Comparison of ENCODE assay signal across 8 cellular contexts in genomic region chr15:41490355-41490754, GRCh38. TPM values are rescaled to one million over a fixed set of nuclear protein-coding genes. Genes with fewer than 3 reads are reported as not detected.
DNase-seq lines count a peak whose midpoint lies in the region; ATAC-seq and TF ChIP-seq lines count a peak whose summit lies in the region.

No MANE protein-coding gene starts in this region.

- H3K4me1 Mint-ChIP-seq in HFFc6 (ENCODE audit: low read depth), result peaks cover 37% of the 10 kb centered on the region
- peaks cover 38% of the 10 kb centered on the region for H3K4me1 Mint-ChIP-seq in T-helper 1 cell treated with Interleukin-12 subunit alpha and Interleukin-12 subunit beta and Interleukin-4 antibody, amounts not matched to agents 30 μg/mL and 1 μg/mL, for 36 hours (ENCODE audit: low read depth)

- ATAC-seq in GM21619 (IDR thresholded peaks at IDR 0.05; ENCODE audit: unreplicated experiment), result no peak
- no peak for ATAC-seq in GM19328 (IDR thresholded peaks at IDR 0.05; ENCODE audit: unreplicated experiment)

- DNase-seq in DMS 273 treated with DMSO at 0.1 percent for 48 hours (lab: John Stamatoyannopoulos, UW), result peak; percentile 41
- peak; percentile 93 for DNase-seq in HFFc6
- peak; percentile 98 for DNase-seq in iris pigment epithelial cell (ENCODE audit: low read depth)
- DNase-seq in GM19240 (ENCODE audit: insufficient read length, low spot score), result no peak
- DNase-seq in posterior vena cava (ENCODE audit: low spot score), result no peak

- peak overlapping the region; percentile 44 for H3K27ac Mint-ChIP-seq in HFFc6
- peak overlapping the region; percentile 67 for H3K27ac Mint-ChIP-seq in T-helper 1 cell treated with Interleukin-12 subunit alpha and Interleukin-12 subunit beta and Interleukin-4 antibody, amounts not matched to agents 30 μg/mL and 1 μg/mL, for 36 hours

- H3K36me3 Mint-ChIP-seq in HFFc6 (ENCODE audit: low read depth), result peaks cover 5% of the 10 kb centered on the region
- peaks cover 9% of the 10 kb centered on the region for H3K36me3 Mint-ChIP-seq in T-helper 1 cell treated with Interleukin-12 subunit alpha and Interleukin-12 subunit beta and Interleukin-4 antibody, amounts not matched to agents 30 μg/mL and 1 μg/mL, for 36 hours (ENCODE audit: low read depth)

- peak overlapping the region; percentile 6; the same call in 1 of the 2 replicates for H3K4me3 Mint-ChIP-seq in HFFc6
- peak overlapping the region; percentile 15 for H3K4me3 Mint-ChIP-seq in T-helper 1 cell treated with Interleukin-12 subunit alpha and Interleukin-12 subunit beta and Interleukin-4 antibody, amounts not matched to agents 30 μg/mL and 1 μg/mL, for 36 hours

- TF ChIP-seq CTCF in HFFc6 (IDR thresholded peaks at IDR 0.05), result no peak

- no peaks in the 10 kb centered on the region for H3K9me3 Mint-ChIP-seq in HFFc6
- no peaks in the 10 kb centered on the region for H3K9me3 Mint-ChIP-seq in T-helper 1 cell treated with Interleukin-12 subunit alpha and Interleukin-12 subunit beta and Interleukin-4 antibody, amounts not matched to agents 30 μg/mL and 1 μg/mL, for 36 hours

- H3K27me3 Mint-ChIP-seq in HFFc6 (ENCODE audit: insufficient read depth), result peaks cover 9% of the 10 kb centered on the region
- peaks cover 16% of the 10 kb centered on the region for H3K27me3 Mint-ChIP-seq in T-helper 1 cell treated with Interleukin-12 subunit alpha and Interleukin-12 subunit beta and Interleukin-4 antibody, amounts not matched to agents 30 μg/mL and 1 μg/mL, for 36 hours (ENCODE audit: low read depth)

- intact Hi-C loops in posterior vena cava (cut with DNase I), result no loop called here

RNA-seq across cellular contexts. Expression of gene ITPKA, which starts 3.3 kb away (rescaled TPM):
- total RNA-seq in HFFc6 (2021; fragmentation: NEBNext Ultra II Directional; extraction: Animal tissue kit (Norgen Biotek cat#: 25700)), result 1 to 10 TPM; 1.2 to 2.4 (median 2.3) TPM
- under 1 TPM; 0.28 to 0.33 TPM for total RNA-seq in posterior vena cava

RNA-seq across cellular contexts. Expression of gene LTK, which starts 23.3 kb away (rescaled TPM):
- total RNA-seq in HFFc6 (2021; fragmentation: NEBNext Ultra II Directional; extraction: Animal tissue kit (Norgen Biotek cat#: 25700)), result 1 to 10 TPM in 4 of 6 experiments, under 1 TPM in 2; 0.19 to 1.8 (median 1.2) TPM
- total RNA-seq in posterior vena cava, result under 1 TPM; 0.24 to 0.46 TPM

RNA-seq across cellular contexts. Expression of gene RPAP1, which starts 53.7 kb away (rescaled TPM):
- 10 to 100 TPM; 27.3 to 39.4 (median 32.2) TPM for total RNA-seq in HFFc6 (2021; fragmentation: NEBNext Ultra II Directional; extraction: Animal tissue kit (Norgen Biotek cat#: 25700))
- 10 to 100 TPM; 16.3 to 19.9 TPM for total RNA-seq in posterior vena cava

Comparison
In these comparisons a context has a peak if more than half of its experiments do, and no peak if none do; other contexts are left out.
1. DNase-seq: peak in DMS 273 treated with DMSO at 0.1 percent for 48 hours (single experiment), HFFc6 (single experiment) and iris pigment epithelial cell (single experiment); none in GM19240 (single experiment) and posterior vena cava (single experiment).